11 cellular contexts compared by ENCODE assay signal in the genomic region with DNA sequence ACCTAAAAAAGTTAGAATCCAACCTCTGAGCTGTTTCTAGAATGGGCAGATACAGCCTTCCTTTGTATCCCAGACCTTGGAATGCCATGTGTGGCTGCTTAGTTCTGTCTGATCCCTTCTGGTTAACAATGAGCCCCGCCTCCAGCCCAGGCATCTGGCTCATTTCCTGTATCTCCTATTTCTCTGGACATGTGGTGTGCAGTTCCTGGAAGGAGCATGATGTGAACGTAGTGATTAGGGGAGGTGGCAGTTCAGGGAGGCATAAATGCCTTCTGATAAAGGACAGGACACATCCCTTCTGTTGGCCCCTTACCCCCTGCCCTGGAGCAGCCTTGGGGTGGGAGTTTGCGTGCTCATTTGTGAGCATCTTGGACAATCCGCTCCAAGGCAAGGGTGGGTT.
A peak's percentile ranks its signal among the peaks of the same experiment; 100 is the strongest.
DNase-seq lines count a peak whose midpoint lies in the region; ATAC-seq and TF ChIP-seq lines count a peak whose summit lies in the region.
"Had no signal": no experiment of that assay in that cellular context is flagged by ENCODE, and none has a peak within 500 bp of the region (broad histone marks: within the 10 kb centered on the region; RNA-seq: fewer than 3 reads in every experiment).

No MANE protein-coding gene starts in this region.

- no peaks in the 10 kb centered on the region for H3K36me3 ChIP-seq in adipocyte (ENCODE audit: control insufficient read depth, insufficient read depth, low read length, severe bottlenecking)
- H3K36me3 ChIP-seq: cardiac muscle cell had no signal

- no peaks in the 10 kb centered on the region for H3K9me3 ChIP-seq in adipocyte (ENCODE audit: control insufficient read depth, low read length)

- DNase-seq in AG10803 (ENCODE audit: low read depth) (peak; percentile 85), HT-29 (ENCODE audit: low spot score) (peak; percentile 6), adipocyte (ENCODE audit: low read depth) (peak; percentile 58), kidney tubule cell (ENCODE audit: low spot score) (peak; percentile 73)
- DNase-seq in stimulated activated CD4-positive, alpha-beta T cell treated with anti-CD3 and anti-CD28 coated beads, Interleukin-4, amount 100 ng/mL, for 1 hour, result no peak
- no peak for DNase-seq in activated CD4-positive, alpha-beta T cell treated with anti-CD3 and anti-CD28 coated beads, Interleukin-2, amount 50 U/mL, for 4 hours
- DNase-seq: stimulated activated naive B cell treated with anti-CD40 and anti-IgM and Interleukin-4, amounts not matched to agents 10 μg/mL and 1 μg/mL and 100 μg/mL, for 72 hours had no signal

- H3K9me3 Mint-ChIP-seq in activated T-helper 17 cell treated with anti-CD3 and anti-CD28 coated beads, Interleukin-2, amount 50 U/mL, for 72 hours, result no peaks in the 10 kb centered on the region
- H3K9me3 Mint-ChIP-seq: stimulated activated naive B cell treated with anti-CD40 and anti-IgM and Interleukin-4, amounts not matched to agents 10 μg/mL and 1 μg/mL and 100 μg/mL, for 72 hours had no signal

- TF ChIP-seq CTCF in AG10803 (conservative IDR thresholded peaks at IDR 0.05; ENCODE audit: low read length), result no peak

- H3K27me3 ChIP-seq in adipocyte (replicated peaks; ENCODE audit: control insufficient read depth, insufficient read depth, low read length), result no peaks in the 10 kb centered on the region
- H3K27me3 ChIP-seq: cardiac muscle cell had no signal

- no peaks in the 10 kb centered on the region for H3K4me1 ChIP-seq in adipocyte (ENCODE audit: control insufficient read depth, insufficient read depth, low read length)

- no peak overlapping the region for H3K4me3 ChIP-seq in AG10803 (ENCODE audit: low read length)
- H3K4me3 ChIP-seq in adipocyte (ENCODE audit: low read length), result no peak overlapping the region
- H3K4me3 ChIP-seq: cardiac muscle cell had no signal

- no peak overlapping the region for H3K9ac ChIP-seq in adipocyte (ENCODE audit: low read length)

- H3K27ac Mint-ChIP-seq in activated T-helper 17 cell treated with anti-CD3 and anti-CD28 coated beads, Interleukin-2, amount 50 U/mL, for 72 hours, result no peak overlapping the region
- H3K27ac Mint-ChIP-seq: stimulated activated naive B cell treated with anti-CD40 and anti-IgM and Interleukin-4, amounts not matched to agents 10 μg/mL and 1 μg/mL and 100 μg/mL, for 72 hours had no signal

- no peak overlapping the region for H3K4me3 Mint-ChIP-seq in activated T-helper 17 cell treated with anti-CD3 and anti-CD28 coated beads, Interleukin-2, amount 50 U/mL, for 72 hours
- H3K4me3 Mint-ChIP-seq: stimulated activated naive B cell treated with anti-CD40 and anti-IgM and Interleukin-4, amounts not matched to agents 10 μg/mL and 1 μg/mL and 100 μg/mL, for 72 hours had no signal

- no peaks in the 10 kb centered on the region for H3K27me3 Mint-ChIP-seq in activated T-helper 17 cell treated with anti-CD3 and anti-CD28 coated beads, Interleukin-2, amount 50 U/mL, for 72 hours
- H3K27me3 Mint-ChIP-seq: stimulated activated naive B cell treated with anti-CD40 and anti-IgM and Interleukin-4, amounts not matched to agents 10 μg/mL and 1 μg/mL and 100 μg/mL, for 72 hours had no signal

- H3K36me3 Mint-ChIP-seq in activated T-helper 17 cell treated with anti-CD3 and anti-CD28 coated beads, Interleukin-2, amount 50 U/mL, for 72 hours (ENCODE audit: low read depth), result no peaks in the 10 kb centered on the region
- H3K36me3 Mint-ChIP-seq: stimulated activated naive B cell treated with anti-CD40 and anti-IgM and Interleukin-4, amounts not matched to agents 10 μg/mL and 1 μg/mL and 100 μg/mL, for 72 hours had no signal

- H3K4me1 Mint-ChIP-seq in activated T-helper 17 cell treated with anti-CD3 and anti-CD28 coated beads, Interleukin-2, amount 50 U/mL, for 72 hours, result no peaks in the 10 kb centered on the region
- H3K4me1 Mint-ChIP-seq: stimulated activated naive B cell treated with anti-CD40 and anti-IgM and Interleukin-4, amounts not matched to agents 10 μg/mL and 1 μg/mL and 100 μg/mL, for 72 hours had no signal

- ATAC-seq in GM18909 (IDR thresholded peaks at IDR 0.05; ENCODE audit: poor library complexity, unreplicated experiment), result no peak
- no peak for ATAC-seq in activated T-helper 17 cell treated with anti-CD3 and anti-CD28 coated beads, Interleukin-2, amount 50 U/mL, for 72 hours (replicated peaks)
- ATAC-seq: sciatic nerve; stimulated activated naive B cell treated with anti-CD40 and anti-IgM and Interleukin-4, amounts not matched to agents 10 μg/mL and 1 μg/mL and 100 μg/mL, for 72 hours had no signal

Comparison
In these comparisons a context has a peak if more than half of its experiments do, and no peak if none do; other contexts are left out.
1. DNase-seq: peak in AG10803 (single experiment), HT-29 (single experiment), adipocyte (single experiment) and kidney tubule cell (single experiment); none in stimulated activated CD4-positive, alpha-beta T cell treated with anti-CD3 and anti-CD28 coated beads, Interleukin-4, amount 100 ng/mL, for 1 hour (single experiment) and activated CD4-positive, alpha-beta T cell treated with anti-CD3 and anti-CD28 coated beads, Interleukin-2, amount 50 U/mL, for 4 hours (0 of 2).